In the genomic region with DNA sequence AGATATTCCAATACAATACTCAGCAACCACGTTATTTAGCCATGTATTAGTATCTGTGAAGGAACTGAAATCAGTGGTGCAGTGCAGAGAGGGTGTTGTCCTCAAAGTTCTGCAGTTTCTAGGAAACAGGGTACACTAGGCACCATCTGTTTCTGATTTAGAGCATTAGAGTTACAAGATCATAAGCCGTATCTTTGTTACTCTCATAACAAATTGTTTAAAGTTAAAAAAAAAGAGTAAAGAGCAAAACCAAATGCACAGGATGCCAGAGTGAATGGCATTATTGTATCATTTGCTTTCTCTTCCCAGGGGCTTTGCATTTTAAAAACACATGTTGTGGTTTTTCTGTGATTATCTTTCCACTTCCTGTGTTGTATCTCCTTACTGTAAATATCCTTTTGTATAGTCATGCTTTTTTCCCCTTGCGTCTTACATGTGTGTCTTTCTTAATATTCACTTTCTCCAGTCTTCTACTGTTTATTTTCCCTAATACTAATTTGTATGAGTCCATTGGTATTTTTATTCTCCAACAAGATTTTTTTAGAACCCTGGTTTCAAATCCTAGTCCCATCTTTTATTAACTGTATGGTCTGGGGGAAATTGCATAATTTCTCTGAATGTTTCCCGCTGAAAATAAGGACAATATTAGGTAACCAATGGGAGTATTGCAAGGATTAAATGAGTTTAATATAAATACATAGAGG, we compare ENCODE assay signal across 7 cellular contexts. TPM values are rescaled to one million over a fixed set of nuclear protein-coding genes. Genes with fewer than 3 reads are reported as not detected.
DNase-seq lines count a peak whose midpoint lies in the region; ATAC-seq, FAIRE-seq and TF ChIP-seq lines count a peak whose summit lies in the region.

No MANE protein-coding gene starts in this region.

- no peaks in the 10 kb centered on the region for H3K27me3 ChIP-seq in lower lobe of right lung (ENCODE audit: low read depth)

- no peak for FAIRE-seq in RCC 7860 (lab: Jason Lieb, UNC)

- peak overlapping the region; percentile 37 for H3K27ac ChIP-seq in lower lobe of right lung

- peaks cover 31% of the 10 kb centered on the region for H3K4me1 ChIP-seq in lower lobe of right lung

- intact Hi-C loops in lower lobe of right lung (cut with DNase I) = no loop called here

- no peak for TF ChIP-seq CTCF in lower lobe of right lung (IDR thresholded peaks at IDR 0.05)
- TF ChIP-seq CTCF in omental fat pad (IDR thresholded peaks at IDR 0.05) = no peak

- H3K4me3 ChIP-seq in lower lobe of right lung = no peak overlapping the region

- H3K9me3 ChIP-seq in lower lobe of right lung = no peaks in the 10 kb centered on the region

- ATAC-seq in GM18519 (IDR thresholded peaks at IDR 0.05; ENCODE audit: low FRiP score, unreplicated experiment) (peak; percentile 58), HG02943 (IDR thresholded peaks at IDR 0.05; ENCODE audit: low read depth, unreplicated experiment) (peak; percentile 67), lower lobe of right lung (peak; percentile 40 to 63), omental fat pad (ENCODE audit: low FRiP score) (no peak)

- DNase-seq in SW480 (ENCODE audit: low spot score) (peak; percentile 45), lower lobe of right lung (no peak), omental fat pad (ENCODE audit: low spot score) (no peak), RCC 7860 (ENCODE audit: low spot score) (no peak), NCI-H2196 treated with DMSO at 0.1 percent for 48 hours (lab: John Stamatoyannopoulos, UW; ENCODE audit: unreplicated experiment) (no peak)

- H3K36me3 ChIP-seq in lower lobe of right lung = no peaks in the 10 kb centered on the region

RNA-seq across cellular contexts. Expression of a gene that starts 15.2 kb away (rescaled TPM):
- 43.3 TPM for total RNA-seq in lower lobe of right lung
- 10 to 100 TPM; 21.8 to 40.2 (median 30.7) TPM for total RNA-seq in omental fat pad
